In the genomic region with DNA sequence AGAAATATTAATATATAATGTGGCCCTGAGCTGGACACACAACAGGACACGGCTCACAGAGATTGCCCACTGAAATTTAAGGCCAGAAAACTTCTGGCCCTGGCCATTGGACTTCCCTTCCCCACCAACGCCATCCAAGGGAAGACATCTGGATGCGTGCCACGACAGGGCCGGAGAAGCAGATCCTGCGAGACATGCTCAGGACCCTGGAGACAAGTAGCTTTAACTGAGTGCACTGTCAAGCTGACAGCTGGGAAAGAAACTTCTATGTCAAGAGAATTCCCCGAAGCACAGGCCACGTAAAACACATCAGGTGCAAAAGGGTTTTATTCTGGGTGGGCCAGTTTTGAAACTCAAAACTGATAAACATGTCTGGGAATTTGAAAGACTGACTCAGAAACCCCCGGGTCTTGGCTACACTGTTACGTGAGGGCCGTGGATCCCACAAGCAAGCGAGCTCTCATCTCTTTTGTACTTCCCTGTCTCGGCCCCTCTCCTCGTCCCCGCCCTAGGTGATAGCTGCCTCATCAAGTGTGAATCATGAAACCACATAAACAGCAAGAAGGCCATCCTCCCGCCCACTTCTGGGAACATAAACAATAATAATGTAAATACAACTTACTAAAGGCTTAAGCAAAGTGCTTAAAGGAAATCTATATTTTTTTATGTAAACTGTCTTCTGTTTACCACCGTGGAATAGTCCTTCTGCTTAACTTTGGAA, we compare ENCODE assay signal across 15 cellular contexts.
DNase-seq lines count a peak whose midpoint lies in the region; ATAC-seq, FAIRE-seq and TF ChIP-seq lines count a peak whose summit lies in the region.
"Had no signal": no experiment of that assay in that cellular context is flagged by ENCODE, and none has a peak within 500 bp of the region (broad histone marks: within the 10 kb centered on the region; RNA-seq: fewer than 3 reads in every experiment).

No MANE protein-coding gene starts in this region.

- H4K20me1 ChIP-seq in mammary epithelial cell (ENCODE audit: insufficient read depth, low read length) = no peaks in the 10 kb centered on the region

- H3K4me2 ChIP-seq in A549 (peak overlapping the region; percentile 43), mammary epithelial cell (ENCODE audit: insufficient read depth, low read depth, low read length) (no peak overlapping the region)

- H3K79me2 ChIP-seq in mammary epithelial cell (ENCODE audit: insufficient read depth, low read length) = no peaks in the 10 kb centered on the region
- H3K79me2 ChIP-seq: parathyroid adenoma had no signal

- H3K27me3 Mint-ChIP-seq in WTC11 (ENCODE audit: low read depth) = no peaks in the 10 kb centered on the region
- H3K27me3 Mint-ChIP-seq in endodermal cell (ENCODE audit: insufficient read depth) = peaks cover 48% of the 10 kb centered on the region

- H3K27ac ChIP-seq in A549 (peak overlapping the region; percentile 26 to 32; a peak in 3 of 6 replicates), mammary epithelial cell (ENCODE audit: insufficient read depth, low read depth, low read length) (no peak overlapping the region), right cardiac atrium (ENCODE audit: low read length) (no peak overlapping the region), endodermal cell (ENCODE audit: low read depth, low read length) (no peak overlapping the region)
- H3K27ac ChIP-seq: parathyroid adenoma, upper lobe of right lung had no signal

- BruUV-seq in mammary epithelial cell (replicated peaks; lab: Mats Ljungman, UMichigan) = no TSS peak

- no peaks in the 10 kb centered on the region for H3K36me3 ChIP-seq in mammary epithelial cell (ENCODE audit: insufficient read depth, low read length)
- no peaks in the 10 kb centered on the region for H3K36me3 ChIP-seq in endodermal cell (ENCODE audit: control insufficient read depth, insufficient read depth, low read length)
- H3K36me3 ChIP-seq: upper lobe of right lung had no signal

- TF ChIP-seq POLR2A in A549 (IDR thresholded peaks at IDR 0.05; ENCODE audit: low read length) = no peak

- H3K4me1 ChIP-seq in A549 = peaks cover 15% of the 10 kb centered on the region
- peaks cover 8% of the 10 kb centered on the region for H3K4me1 ChIP-seq in mammary epithelial cell (ENCODE audit: insufficient read depth, low read length)
- H3K4me1 ChIP-seq in right cardiac atrium (ENCODE audit: control insufficient read depth, insufficient read depth, low read length) = no peaks in the 10 kb centered on the region
- H3K4me1 ChIP-seq in endodermal cell (ENCODE audit: control insufficient read depth, insufficient read depth, low read length) = peaks cover 4% of the 10 kb centered on the region
- H3K4me1 ChIP-seq: parathyroid adenoma, upper lobe of right lung had no signal

- dilution Hi-C loops in mammary epithelial cell (cut with HindIII; ENCODE audit: low sequenced_read_pairs) = no loop called here

- H3K36me3 Mint-ChIP-seq in WTC11 (no peaks in the 10 kb centered on the region; the same call in 1 of the 2 replicates), endodermal cell (ENCODE audit: low read depth) (no peaks in the 10 kb centered on the region)

- POLR2A ChIA-PET in A549 (lab: Yijun Ruan, JAX) (no interaction called here), WTC11 (lab: Charles Lee) (no interaction called here)

- no peak for TF ChIP-seq EP300 in A549 (IDR thresholded peaks at IDR 0.05)

- no peak overlapping the region for H3K9ac ChIP-seq in mammary epithelial cell (ENCODE audit: insufficient read depth, low read length)
- no peak overlapping the region for H3K9ac ChIP-seq in endodermal cell (ENCODE audit: extremely low read depth, low read length, poor library complexity, severe bottlenecking)
- H3K9ac ChIP-seq: parathyroid adenoma had no signal

- CTCF ChIA-PET in A549 (lab: Yijun Ruan, JAX) = interaction anchor here (0.7 to 1.3 kb wide), 3 partner anchors 13 to 41 kb away, joined by 3 to 4 read pairs (median 3); no protein-coding TSS in a partner anchor
- CTCF ChIA-PET in mammary epithelial cell (lab: Charles Lee; ENCODE audit: low non-redundant PET) = no interaction called here
- CTCF ChIA-PET in WTC11 (lab: Charles Lee) = interaction anchor here (1.1 to 2.8 kb wide), 2 partner anchors 9 to 13 kb away, joined by 3 to 12 read pairs; no protein-coding TSS in a partner anchor

- H3K4me1 Mint-ChIP-seq in WTC11 (no peaks in the 10 kb centered on the region), endodermal cell (peaks cover 10% of the 10 kb centered on the region)
- H3K4me1 Mint-ChIP-seq: activated CD4-positive, alpha-beta T cell treated with anti-CD3 and anti-CD28 coated beads for 36 hours had no signal

- ATAC-seq in A549 (peak; percentile 73 to 85; a peak in 4 of 6 replicates), right cardiac atrium (no peak), WTC11 (no peak)
- ATAC-seq: activated CD4-positive, alpha-beta T cell treated with anti-CD3 and anti-CD28 coated beads for 36 hours; activated T-cell treated with anti-CD3 and anti-CD28 coated beads, Interleukin-2, amount 50 U/mL, for 4 hours; upper lobe of right lung had no signal

- no peak overlapping the region for H2AFZ ChIP-seq in mammary epithelial cell (ENCODE audit: low read depth, low read length)
- H2AFZ ChIP-seq: parathyroid adenoma had no signal

- TF ChIP-seq CTCF in A549 (IDR thresholded peaks at IDR 0.05) (no peak), mammary epithelial cell (conservative IDR thresholded peaks at IDR 0.05 in 1 of 2, IDR thresholded peaks at IDR 0.05 in 1 of 2; ENCODE audit: extremely low read depth in 1 of 2, insufficient read depth in 1 of 2, low read depth in 1 of 2, low read length in 2 of 2) (no peak), WTC11 (IDR thresholded peaks at IDR 0.05) (no peak), endodermal cell (conservative IDR thresholded peaks at IDR 0.05) (no peak)

- H3K27me3 ChIP-seq in mammary epithelial cell (ENCODE audit: insufficient read depth, low read length) (no peaks in the 10 kb centered on the region), right cardiac atrium (ENCODE audit: control insufficient read depth, insufficient read depth) (no peaks in the 10 kb centered on the region), endodermal cell (ENCODE audit: control insufficient read depth, insufficient read depth, low read length, poor library complexity, severe bottlenecking) (peaks cover 34% of the 10 kb centered on the region)
- H3K27me3 ChIP-seq: upper lobe of right lung had no signal

- TF ChIP-seq RAD21 in A549 (conservative IDR thresholded peaks at IDR 0.05 in 1 of 2, IDR thresholded peaks at IDR 0.05 in 1 of 2) = no peak

- DNase-seq in A549 (ENCODE audit: low read depth in 1 of 2, low spot score in 1 of 2) (peak; percentile 16 to 72), LoVo (ENCODE audit: low spot score) (peak; percentile 16), mammary epithelial cell (peak; percentile 49), right cardiac atrium (peak in 2 of 3 donors; percentile 22 to 62), MV-4-11 (lab: John Stamatoyannopoulos, UW) (no peak), WTC11 (ENCODE audit: low spot score) (no peak), HK-2 (ENCODE audit: unreplicated experiment) (no peak), endodermal cell (no peak)
- DNase-seq: activated CD4-positive, alpha-beta T cell treated with anti-CD3 and anti-CD28 coated beads for 36 hours; activated T-cell treated with anti-CD3 and anti-CD28 coated beads, Interleukin-2, amount 50 U/mL, for 4 hours; DMS 273 treated with DMSO at 0.1 percent for 48 hours; mesendoderm; stimulated activated CD8-positive, alpha-beta memory T cell treated with anti-CD3 and anti-CD28 coated beads, Interleukin-4, amount 100 ng/mL, for 48 hours; upper lobe of right lung had no signal

- WGBS in A549 (ENCODE audit: missing lambda C conversion rate) = 42% methylated on average over 16 of the region's 17 CpGs
- WGBS in mammary epithelial cell (ENCODE audit: low coverage, missing lambda C conversion rate) = 67% methylated on average over 17 of the region's 17 CpGs
- WGBS in right cardiac atrium = 60% methylated on average over 17 of the region's 17 CpGs
- WGBS in endodermal cell (ENCODE audit: insufficient coverage in 1 of 2, insufficient read length in 1 of 2), 2 experiments = 91 to 95% methylated on average over 8 to 17 of the region's 17 CpGs

- intact Hi-C loops in mammary epithelial cell (cut with micrococcal nuclease) (loop anchor here (10.0 kb wide), 1 partner anchor 518 kb away; no protein-coding TSS in a partner anchor), right cardiac atrium (cut with DNase I) (no loop called here)

- no peak overlapping the region for H3K4me3 ChIP-seq in A549
- no peak overlapping the region for H3K4me3 ChIP-seq in mammary epithelial cell (replicated peaks in 1 of 3; ENCODE audit: insufficient read depth in 1 of 3, low read depth in 2 of 3, low read length in 3 of 3)
- H3K4me3 ChIP-seq in right cardiac atrium (ENCODE audit: low read length) = no peak overlapping the region
- no peak overlapping the region for H3K4me3 ChIP-seq in endodermal cell (ENCODE audit: low read length)
- H3K4me3 ChIP-seq: upper lobe of right lung had no signal

- H3K9me3 Mint-ChIP-seq in WTC11 (peaks cover 15% of the 10 kb centered on the region), endodermal cell (peaks cover 7% of the 10 kb centered on the region)
- H3K9me3 Mint-ChIP-seq: activated T-cell treated with anti-CD3 and anti-CD28 coated beads, Interleukin-2, amount 50 U/mL, for 4 hours had no signal

- H3K4me3 Mint-ChIP-seq in WTC11 = no peak overlapping the region
- no peak overlapping the region for H3K4me3 Mint-ChIP-seq in endodermal cell
- H3K4me3 Mint-ChIP-seq: activated CD4-positive, alpha-beta T cell treated with anti-CD3 and anti-CD28 coated beads for 36 hours; activated T-cell treated with anti-CD3 and anti-CD28 coated beads, Interleukin-2, amount 50 U/mL, for 4 hours had no signal

- H3K9me3 ChIP-seq in A549 (0 out of 3 replicates have a peak, but pooled peaks cover 6% of the 10 kb centered on the region), mammary epithelial cell (replicated peaks; ENCODE audit: insufficient read depth, low read length) (no peaks in the 10 kb centered on the region), right cardiac atrium (ENCODE audit: control insufficient read depth, low read length) (no peaks in the 10 kb centered on the region), endodermal cell (ENCODE audit: control insufficient read depth, low read length) (no peaks in the 10 kb centered on the region)
- H3K9me3 ChIP-seq: upper lobe of right lung had no signal

- no peak for FAIRE-seq in A549 (lab: Jason Lieb, UNC)

- no peak overlapping the region for H3K27ac Mint-ChIP-seq in WTC11
- H3K27ac Mint-ChIP-seq in endodermal cell = no peak overlapping the region
- H3K27ac Mint-ChIP-seq: activated CD4-positive, alpha-beta T cell treated with anti-CD3 and anti-CD28 coated beads for 36 hours had no signal

- in situ Hi-C loops in mammary epithelial cell (cut with MboI; ENCODE audit: low sequenced_read_pairs in 2 of 2) = no loop called here

TF ChIP-seq in A549, 52 proteins besides CTCF, POLR2A, EP300 and RAD21 (continues in another document):
- TF ChIP-seq FOSL2 (IDR thresholded peaks at IDR 0.05) = no peak
- peak; percentile 29 for TF ChIP-seq FOSL2 (CRISPR knock-in tag; IDR thresholded peaks at IDR 0.05)

Comparison
In these comparisons a context has a peak if more than half of its experiments do, and no peak if none do; other contexts are left out.
1. ATAC-seq: peak in A549 (2 of 2); none in right cardiac atrium (0 of 2) and WTC11 (single experiment).
2. DNase-seq: peak in A549 (2 of 2), LoVo (single experiment), mammary epithelial cell (single experiment) and right cardiac atrium (2 of 3); none in MV-4-11 (single experiment), WTC11 (single experiment), HK-2 (single experiment) and endodermal cell (single experiment).
3. H3K27ac ChIP-seq: peak in A549 (2 of 2); none in mammary epithelial cell (single experiment), right cardiac atrium (single experiment) and endodermal cell (single experiment).